16 cellular contexts compared by ENCODE assay signal in the genomic region with DNA sequence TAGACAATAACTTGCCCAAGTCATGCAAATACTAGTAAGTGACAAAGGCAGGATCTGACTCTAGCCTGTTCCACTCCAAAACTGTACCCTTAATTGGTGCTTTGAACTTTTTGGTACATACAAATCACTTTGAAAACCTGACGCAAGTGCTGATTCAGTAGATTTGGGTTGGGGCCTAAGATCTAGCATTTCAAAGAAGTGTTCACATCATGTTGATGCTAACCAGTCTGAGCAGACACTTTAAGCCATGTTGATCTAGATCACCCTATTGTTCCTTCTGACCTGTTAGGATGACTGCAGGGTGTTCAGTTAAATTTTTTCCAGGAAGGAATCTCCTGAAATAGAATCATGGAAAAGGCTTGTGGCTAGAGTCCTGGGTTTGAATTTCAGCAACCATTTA. TPM values are rescaled to one million over a fixed set of nuclear protein-coding genes. Genes with fewer than 3 reads are reported as not detected.
DNase-seq lines count a peak whose midpoint lies in the region; ATAC-seq, FAIRE-seq and TF ChIP-seq lines count a peak whose summit lies in the region.
"Had no signal": no experiment of that assay in that cellular context is flagged by ENCODE, and none has a peak within 500 bp of the region (broad histone marks: within the 10 kb centered on the region; RNA-seq: fewer than 3 reads in every experiment).

No MANE protein-coding gene starts in this region.

- H3K4me1 ChIP-seq in A549 (peaks cover 24% of the 10 kb centered on the region), KMS-11 (ENCODE audit: low read depth, poor library complexity, severe bottlenecking) (peaks cover 41% of the 10 kb centered on the region), K562 (replicated peaks in 1 of 2; ENCODE audit: control insufficient read depth in 2 of 2, insufficient read depth in 2 of 2, low read length in 2 of 2) (peaks cover 9 to 63% of the 10 kb centered on the region in 2 experiments; a peak in 4 of 5 replicates)
- no peaks in the 10 kb centered on the region for H3K4me1 ChIP-seq in CD8-positive, alpha-beta T cell (ENCODE audit: insufficient read depth, low read length)

- H3K4me1 Mint-ChIP-seq in CD8-positive, alpha-beta T cell (ENCODE audit: low read depth), result no peaks in the 10 kb centered on the region

- 81% methylated on average over 1 of the region's 1 CpG for WGBS in A549 (ENCODE audit: missing lambda C conversion rate)
- WGBS in K562 (ENCODE audit: insufficient coverage, low coverage, missing lambda C conversion rate), result 53% methylated on average over 1 of the region's 1 CpG

- no peak overlapping the region for H3K4me3 Mint-ChIP-seq in CD8-positive, alpha-beta T cell
- H3K4me3 Mint-ChIP-seq: CD4-positive, alpha-beta T cell had no signal

- ATAC-seq in A549, result no peak
- ATAC-seq in K562, result no peak
- no peak for ATAC-seq in HG02884 (IDR thresholded peaks at IDR 0.05; ENCODE audit: unreplicated experiment)
- ATAC-seq in CD8-positive, alpha-beta T cell, result no peak

- H3K27me3 ChIP-seq in KMS-11 (ENCODE audit: insufficient read depth, low read depth) (no peaks in the 10 kb centered on the region), K562 (ENCODE audit: control insufficient read depth in 2 of 2, insufficient read depth in 2 of 2, low read length in 2 of 2) (no peaks in the 10 kb centered on the region)
- H3K27me3 ChIP-seq in CD8-positive, alpha-beta T cell (ENCODE audit: insufficient read depth, low read length), result no peaks in the 10 kb centered on the region

- peaks cover 4% of the 10 kb centered on the region for H3K9me3 Mint-ChIP-seq in CD8-positive, alpha-beta T cell

- H3K36me3 ChIP-seq in KMS-11 (ENCODE audit: insufficient read depth) (no peaks in the 10 kb centered on the region), K562 (ENCODE audit: control insufficient read depth, insufficient read depth, low read length) (no peaks in the 10 kb centered on the region)
- H3K36me3 ChIP-seq in CD8-positive, alpha-beta T cell (ENCODE audit: insufficient read depth, low read length), result no peaks in the 10 kb centered on the region

- TF ChIP-seq RAD21 in A549 (conservative IDR thresholded peaks at IDR 0.05 in 1 of 2, IDR thresholded peaks at IDR 0.05 in 1 of 2), result no peak
- TF ChIP-seq RAD21 in K562 (CRISPR knock-in tag; conservative IDR thresholded peaks at IDR 0.05 in 1 of 2, IDR thresholded peaks at IDR 0.05 in 1 of 2), result no peak

- H3K9me1 ChIP-seq in K562 (ENCODE audit: control insufficient read depth, insufficient read depth, low read length), result no peaks in the 10 kb centered on the region

- H3K4me3 ChIP-seq in A549 (no peak overlapping the region), GM12865 (ENCODE audit: low read depth, low read length) (no peak overlapping the region), KMS-11 (IDR thresholded peaks at IDR 0.05; ENCODE audit: insufficient read depth, low read depth, low read length) (no peak overlapping the region), K562 (no peak overlapping the region)
- H3K4me3 ChIP-seq in CD8-positive, alpha-beta T cell (ENCODE audit: low read depth, low read length), result no peak overlapping the region
- H3K4me3 ChIP-seq: PC-9 had no signal

- H3K9ac ChIP-seq in KMS-11 (no peak overlapping the region), K562 (ENCODE audit: insufficient read depth in 1 of 2, low read depth in 2 of 2, low read length in 2 of 2) (no peak overlapping the region)

- no peaks in the 10 kb centered on the region for H3K36me3 Mint-ChIP-seq in CD8-positive, alpha-beta T cell

- H3K27ac Mint-ChIP-seq in CD8-positive, alpha-beta T cell, result no peak overlapping the region
- H3K27ac Mint-ChIP-seq: CD4-positive, alpha-beta T cell had no signal

- POLR2A ChIA-PET in A549 (lab: Yijun Ruan, JAX) (no interaction called here), K562 (lab: Yijun Ruan, JAX) (interaction anchor here (1.5 to 2.5 kb wide), 3 partner anchors 8 to 9 kb away, joined by 3 to 10 read pairs (median 4); no protein-coding TSS in a partner anchor)
- POLR2A ChIA-PET in CD8-positive, alpha-beta T cell (lab: Charles Lee), result no interaction called here

- DNase-seq in A549 (ENCODE audit: low read depth in 1 of 2, low spot score in 1 of 2) (no peak), GM12865 (ENCODE audit: low read depth) (peak; percentile 14), K562 (ENCODE audit: extremely low read depth in 1 of 4, low spot score in 3 of 4) (no peak), pons (ENCODE audit: low spot score) (no peak)
- no peak for DNase-seq in activated CD4-positive, alpha-beta T cell treated with anti-CD3 and anti-CD28 coated beads, Interleukin-2, amount 50 U/mL, for 4 hours
- no peak for DNase-seq in CD8-positive, alpha-beta T cell
- DNase-seq: CD4-positive, alpha-beta T cell; NCI-H1417 treated with DMSO at 0.1 percent for 48 hours; NCI-H2029 treated with DMSO at 0.1 percent for 48 hours; NCI-H526 treated with DMSO at 0.1 percent for 48 hours; NK-92 treated with Interleukin-12 subunit alpha and Interleukin-12 subunit beta, amount 100 ng/mL, for 24 hours had no signal

- TF ChIP-seq POLR2A in A549 (IDR thresholded peaks at IDR 0.05; ENCODE audit: low read length), result no peak
- TF ChIP-seq POLR2A in K562 (conservative IDR thresholded peaks at IDR 0.05), result no peak

- no TSS peak for BruUV-seq in K562 (replicated peaks; lab: Mats Ljungman, UMichigan)

- H3K79me2 ChIP-seq in KMS-11 (ENCODE audit: insufficient read depth, low read depth) (no peaks in the 10 kb centered on the region), K562 (ENCODE audit: control insufficient read depth, insufficient read depth, low read length) (no peaks in the 10 kb centered on the region)

- H4K20me1 ChIP-seq in KMS-11 (ENCODE audit: insufficient read depth) (no peaks in the 10 kb centered on the region), K562 (replicated peaks; ENCODE audit: control insufficient read depth, insufficient read depth, low read length) (no peaks in the 10 kb centered on the region)

- no peaks in the 10 kb centered on the region for H3K27me3 Mint-ChIP-seq in CD8-positive, alpha-beta T cell (ENCODE audit: low read depth)
- H3K27me3 Mint-ChIP-seq: CD4-positive, alpha-beta T cell had no signal

- H3K9me3 ChIP-seq in A549 (peaks cover 14% of the 10 kb centered on the region), K562 (replicated peaks; ENCODE audit: control insufficient read depth, insufficient read depth, low read depth, low read length) (no peaks in the 10 kb centered on the region)
- no peaks in the 10 kb centered on the region for H3K9me3 ChIP-seq in CD8-positive, alpha-beta T cell (ENCODE audit: low read length)

- CTCF ChIA-PET in A549 (lab: Yijun Ruan, JAX), result no interaction called here
- CTCF ChIA-PET in K562 (lab: Yijun Ruan, JAX; ENCODE audit: low intra/inter-chr PET ratio), result no interaction called here
- CTCF ChIA-PET in CD8-positive, alpha-beta T cell (lab: Charles Lee), result no interaction called here

- TF ChIP-seq CTCF in A549 (IDR thresholded peaks at IDR 0.05), result no peak
- no peak for TF ChIP-seq CTCF in GM12865 (IDR thresholded peaks at IDR 0.05; ENCODE audit: insufficient read depth, low read depth, low read length, missing control alignments)
- TF ChIP-seq CTCF in KMS-11 (conservative IDR thresholded peaks at IDR 0.05; ENCODE audit: low read depth, low read length), result no peak
- no peak for TF ChIP-seq CTCF in K562 (IDR thresholded peaks at IDR 0.05 in 2 of 3, conservative IDR thresholded peaks at IDR 0.05 in 1 of 3; ENCODE audit: insufficient read depth in 2 of 3, low read depth in 1 of 3, low read length in 3 of 3)
- TF ChIP-seq CTCF in CD8-positive, alpha-beta T cell (IDR thresholded peaks at IDR 0.05), result no peak

- no peak overlapping the region for H2AFZ ChIP-seq in KMS-11 (ENCODE audit: low read depth)
- no peak overlapping the region for H2AFZ ChIP-seq in K562 (ENCODE audit: low read depth, low read length)
- H2AFZ ChIP-seq: PC-9 had no signal

- H3K27ac ChIP-seq in A549 (peak overlapping the region in 1 of 2 experiments; percentile 78; a peak in 3 of 6 replicates), KMS-11 (no peak overlapping the region; the same call in 1 of the 2 replicates), K562 (ENCODE audit: extremely low read depth, low read depth, low read length) (no peak overlapping the region)
- H3K27ac ChIP-seq in CD8-positive, alpha-beta T cell (ENCODE audit: low read depth, low read length), result no peak overlapping the region

- TF ChIP-seq EP300 in A549 (IDR thresholded peaks at IDR 0.05) (no peak), K562 (IDR thresholded peaks at IDR 0.05; ENCODE audit: low read length) (no peak)

- H3K4me2 ChIP-seq in A549 (no peak overlapping the region), KMS-11 (peak overlapping the region; percentile 13; the same call in 1 of the 2 replicates), K562 (ENCODE audit: insufficient read depth, low read length) (no peak overlapping the region)

- intact Hi-C loops in K562 (cut with micrococcal nuclease), result no loop called here
- intact Hi-C loops in CD8-positive, alpha-beta T cell (cut with DNase I, micrococcal nuclease), result no loop called here

- in situ Hi-C loops in K562 (cut with MboI), result no loop called here

- FAIRE-seq in A549 (lab: Jason Lieb, UNC), result no peak
- peak; percentile 48 for FAIRE-seq in K562 (lab: Jason Lieb, UNC)
- FAIRE-seq: A204.1, H1 had no signal

RNA-seq across cellular contexts. Expression of a gene that starts 57.7 kb away (rescaled TPM):
- polyA plus RNA-seq in A549 (2011; rRNA removed) (49.1 and 50.0 TPM in 2 replicates), A549 (2017; fragmentation: RNase III; extraction: RNeasy Plus Mini Kit Qiagen cat#74134 plus additional on column Dnase treatment) (8.4 to 11.4 TPM (median 10.5 TPM) in 3 replicates), K562 (2011; rRNA removed) (17.6 and 21.3 TPM in 2 replicates), K562 (2014; fragmentation: Illumina TruSeq; extraction: Trizol) (9.3 and 13.2 TPM in 2 replicates), K562 (2014; fragmentation: Nextera tagmentation; extraction: Ambion mirVana) (10 to 100 TPM in 1 of 2 experiments, 1 to 10 TPM in 1; 7.4 to 10.2 TPM), K562 (2014; rRNA removed) (11.0 and 12.2 TPM in 2 replicates)
- polyA plus RNA-seq in A549 (2012; cell fraction: cytosol; rRNA removed), result 7.1 and 9.7 TPM in 2 replicates
- polyA plus RNA-seq in A549 (2012; cell fraction: nucleus; rRNA removed), result 5.3 and 6.8 TPM in 2 replicates
- polyA minus RNA-seq in A549 (2011; rRNA and poly(A)+ RNA removed), result 104 and 110 TPM in 2 replicates
- 49.3 and 127 TPM in 2 replicates for total RNA-seq in K562 (2011; cell fraction: chromatin; rRNA removed; ENCODE audit: low replicate concordance)
- 32.2 and 37.4 TPM in 2 replicates for total RNA-seq in K562 (2011; cell fraction: nucleolus; rRNA removed)
- total RNA-seq in K562 (2011; cell fraction: nucleoplasm; rRNA removed), result 56.7 and 64.2 TPM in 2 replicates
- total RNA-seq in K562 (2014; rRNA removed) (9.5 and 10.2 TPM in 2 replicates), K562 (2014; rRNA removed; fragmentation: Illumina TruSeq; extraction: Trizol) (20.6 and 21.8 TPM in 2 replicates), K562 (2015; rRNA removed; fragmentation: Illumina TruSeq; extraction: Trizol) (12.0 and 12.4 TPM in 2 replicates), K562 (2021) (17.7 and 19.7 TPM in 2 replicates)
- 9.8 and 13.5 TPM in 2 replicates for polyA plus RNA-seq in K562 (2011; cell fraction: cytosol; rRNA removed)
- polyA plus RNA-seq in K562 (2011; cell fraction: nucleus; rRNA removed), result 33.8 and 38.5 TPM in 2 replicates
- polyA plus RNA-seq in K562 (2012), result 11.6 and 13.2 TPM in 2 replicates
- polyA minus RNA-seq in K562 (2011; rRNA and poly(A)+ RNA removed), result 49.0 and 67.5 TPM in 2 replicates
- 12.2 and 17.7 TPM in 2 replicates for polyA minus RNA-seq in K562 (2011; cell fraction: cytosol; rRNA and poly(A)+ RNA removed)
- polyA minus RNA-seq in K562 (2011; cell fraction: nucleus; rRNA and poly(A)+ RNA removed), result 45.2 and 47.7 TPM in 2 replicates
- total RNA-seq in CD8-positive, alpha-beta T cell, result 10 to 100 TPM; 21.7 to 24.3 TPM
